Comparison of ENCODE assay signal across 1 cellular context in genomic region chr15:56989411-56989924, GRCh38.
TF ChIP-seq lines count a peak whose summit lies in the region.

No MANE protein-coding gene starts in this region.

TF ChIP-seq in HepG2, 621 proteins besides CTCF, POLR2A, EP300 and RAD21 (continued from another document):
- no peak for TF ChIP-seq PLSCR1 (CRISPR knock-in tag; IDR thresholded peaks at IDR 0.05; ENCODE audit: borderline replicate concordance)
- peak; percentile 52; the same call in 1 of the 2 replicates for TF ChIP-seq NR2F6 (IDR thresholded peaks at IDR 0.05)
- TF ChIP-seq NR2F6 (CRISPR knock-in tag; IDR thresholded peaks at IDR 0.05): peak; percentile 74; the same call in 1 of the 2 replicates
- peak; percentile 59; the same call in 1 of the 2 replicates for TF ChIP-seq FOXA3 (CRISPR knock-in tag; IDR thresholded peaks at IDR 0.05)
- 0 out of 2 replicates have a peak, but pooled peaks have one; percentile 13 for TF ChIP-seq ARID3A (IDR thresholded peaks at IDR 0.05; ENCODE audit: low read depth, low read length)
- TF ChIP-seq SOX13 (IDR thresholded peaks at IDR 0.05): no peak
- TF ChIP-seq SOX13 (CRISPR knock-in tag; conservative IDR thresholded peaks at IDR 0.05 in 1 of 2, IDR thresholded peaks at IDR 0.05 in 1 of 2): peak in 1 of 2 experiments; percentile 76; a peak in 2 of 4 replicates
- peak; percentile 97 for TF ChIP-seq ZBTB39 (CRISPR knock-in tag; IDR thresholded peaks at IDR 0.05)
- peak; percentile 73 for TF ChIP-seq ESRRA (CRISPR knock-in tag; IDR thresholded peaks at IDR 0.05; ENCODE audit: low read depth)
- 0 out of 2 replicates have a peak, but pooled peaks have one; percentile 57 for TF ChIP-seq ZNF792 (CRISPR knock-in tag; IDR thresholded peaks at IDR 0.05)
- TF ChIP-seq SIN3A (IDR thresholded peaks at IDR 0.05; ENCODE audit: borderline replicate concordance, low read depth, low read length): no peak
- TF ChIP-seq ZNF18 (CRISPR knock-in tag; IDR thresholded peaks at IDR 0.05; ENCODE audit: insufficient replicate concordance): peak; percentile 42
- no peak for TF ChIP-seq ZNF589 (CRISPR knock-in tag; conservative IDR thresholded peaks at IDR 0.05)
- peak; percentile 68; the same call in 1 of the 2 replicates for TF ChIP-seq ZNF652 (CRISPR knock-in tag; IDR thresholded peaks at IDR 0.05; ENCODE audit: borderline replicate concordance, low read depth)
- TF ChIP-seq ZNF12 (CRISPR knock-in tag; IDR thresholded peaks at IDR 0.05): 0 out of 2 replicates have a peak, but pooled peaks have one; percentile 41
- 0 out of 2 replicates have a peak, but pooled peaks have one; percentile 48 for TF ChIP-seq ZBED4 (CRISPR knock-in tag; IDR thresholded peaks at IDR 0.05; ENCODE audit: borderline replicate concordance)
- no peak for TF ChIP-seq LRRFIP1 (CRISPR knock-in tag; conservative IDR thresholded peaks at IDR 0.05)
- TF ChIP-seq DBP (CRISPR knock-in tag; IDR thresholded peaks at IDR 0.05; ENCODE audit: not compliant biosample characterization): no peak
- peak; percentile 64; the same call in 1 of the 2 replicates for TF ChIP-seq NR2F2 (IDR thresholded peaks at IDR 0.05; ENCODE audit: borderline replicate concordance, low read depth)
- TF ChIP-seq ZNF513 (CRISPR knock-in tag; conservative IDR thresholded peaks at IDR 0.05): no peak
